ENCODE assay signal across 8 cellular contexts in the genomic region with DNA sequence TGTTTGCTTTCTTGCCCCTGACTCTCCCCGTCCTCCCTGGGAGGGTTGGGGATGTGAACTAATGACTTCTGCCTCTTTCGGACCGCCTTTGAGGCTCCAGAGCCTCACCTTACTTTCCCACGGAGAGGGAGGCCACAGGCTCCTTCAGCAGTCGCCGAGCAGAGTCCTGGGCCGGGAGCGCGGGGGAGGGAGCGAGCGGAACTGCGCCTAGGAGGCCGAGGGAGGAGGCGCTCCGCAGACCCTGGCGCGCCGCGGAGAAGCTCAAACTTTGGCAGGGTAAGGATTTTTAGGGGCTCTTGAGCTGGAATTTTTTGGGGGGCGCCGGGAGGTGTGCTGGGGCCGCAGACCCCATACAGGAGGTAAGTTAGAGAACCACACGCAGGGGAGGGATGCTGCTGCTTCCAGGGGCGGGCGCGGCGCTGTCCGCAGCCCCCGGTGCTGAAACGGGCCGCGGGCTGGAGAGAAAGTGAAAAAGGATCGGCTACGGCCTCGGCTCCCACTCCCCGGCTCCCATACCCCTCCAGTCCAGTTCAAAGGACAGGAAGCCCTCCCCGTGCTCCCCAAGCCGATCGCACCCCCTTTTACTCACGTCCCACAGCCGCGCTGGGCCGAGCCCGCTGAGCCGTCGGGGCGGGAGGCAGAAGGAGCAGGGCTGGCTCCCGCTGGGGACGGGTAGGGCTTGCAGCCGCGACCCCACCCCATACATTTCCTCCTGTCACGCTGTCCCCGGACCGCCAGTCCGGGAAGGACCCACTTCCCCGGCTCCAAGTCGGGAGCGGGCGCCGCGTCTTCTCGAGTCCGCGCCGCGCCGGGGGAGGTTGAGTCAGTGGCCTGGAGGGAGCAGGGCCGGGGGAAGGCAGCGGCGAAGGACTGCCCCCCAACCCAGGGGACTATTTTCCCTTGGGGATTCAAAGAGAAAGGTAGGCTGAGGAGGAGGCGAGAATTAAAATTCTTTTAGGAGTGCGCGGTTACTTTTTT. TPM values are rescaled to one million over a fixed set of nuclear protein-coding genes. Genes with fewer than 3 reads are reported as not detected.
DNase-seq lines count a peak whose midpoint lies in the region; ATAC-seq and TF ChIP-seq lines count a peak whose summit lies in the region.

Gene CNGA3, plus strand, starts transcription at position 198 of the 978 bp plus-strand sequence. CDS start 23,520 bp downstream, outside the sequence.

- ATAC-seq in HG03280 (IDR thresholded peaks at IDR 0.05; ENCODE audit: unreplicated experiment): no peak
- ATAC-seq in GM18511 (IDR thresholded peaks at IDR 0.05; ENCODE audit: unreplicated experiment): no peak
- ATAC-seq in HG03439 (IDR thresholded peaks at IDR 0.05; ENCODE audit: unreplicated experiment): no peak

- H3K4me1 ChIP-seq in ACC112 (ENCODE audit: control insufficient read depth, insufficient read depth, low read length, unreplicated experiment) (no peaks in the 10 kb centered on the region), mesodermal cell (ENCODE audit: control insufficient read depth, insufficient read depth, low read length, poor library complexity, severe bottlenecking) (no peaks in the 10 kb centered on the region)

- H3K9me3 ChIP-seq in mesodermal cell (ENCODE audit: control insufficient read depth, low read length): no peaks in the 10 kb centered on the region

- DNase-seq in M059J (ENCODE audit: low read depth) (peak; percentile 10), coronary artery (ENCODE audit: low spot score) (no peak), dedifferentiated amniotic fluid mesenchymal stem cell (ENCODE audit: extremely low spot score) (no peak)

- 0 to 1% methylated on average over 29 to 33 of the region's 73 CpGs for WGBS in mesodermal cell (ENCODE audit: insufficient coverage in 2 of 2), 2 experiments

- peaks cover 94% of the 10 kb centered on the region for H3K27me3 ChIP-seq in ACC112 (ENCODE audit: insufficient read depth, low read length)

- H3K4me3 ChIP-seq in ACC112 (ENCODE audit: low read depth, low read length) (peak within 1 kb of the TSS; percentile 7), coronary artery (peak within 1 kb of the TSS; percentile 62), mesodermal cell (ENCODE audit: extremely low read depth, insufficient read depth, low read length, poor library complexity, severe bottlenecking) (peak within 1 kb of the TSS; percentile 18)

- no peaks in the 10 kb centered on the region for H3K36me3 ChIP-seq in ACC112 (ENCODE audit: insufficient read depth, low read length)
- no peaks in the 10 kb centered on the region for H3K36me3 ChIP-seq in mesodermal cell (ENCODE audit: control insufficient read depth, insufficient read depth, low read length)

- H3K27ac ChIP-seq in ACC112 (ENCODE audit: low read depth, low read length) (no peak within 1 kb of the TSS), coronary artery (no peak within 1 kb of the TSS), mesodermal cell (ENCODE audit: low read depth, low read length, severe bottlenecking) (no peak within 1 kb of the TSS)

- no peaks in the 10 kb centered on the region for H3K79me2 ChIP-seq in ACC112 (ENCODE audit: control insufficient read depth, insufficient read depth, low read length, unreplicated experiment)

- TF ChIP-seq CTCF in coronary artery (IDR thresholded peaks at IDR 0.05): no peak

- H2AFZ ChIP-seq in ACC112 (ENCODE audit: low read length, unreplicated experiment): no peak within 1 kb of the TSS

RNA-seq across cellular contexts. Expression of gene CNGA3, which starts in this region (rescaled TPM):
- total RNA-seq in M059J (2014; rRNA removed; shearing (Covaris generic)): not detected in 2 replicates
- polyA plus RNA-seq in mesodermal cell (2013, experiment 1 of 2): 0.22 TPM
- 0.10 TPM for polyA plus RNA-seq in mesodermal cell (2013, experiment 2 of 2)

Comparison
In these comparisons a context has a peak if more than half of its experiments do, and no peak if none do; other contexts are left out.
1. Peak in DNase-seq in M059J; RNA of the gene not detected or under 1 TPM.
2. H3K4me3 ChIP-seq: peak in every context shown above with its lines; median percentile 62 in coronary artery; 18 in mesodermal cell; 7 in ACC112.